In genomic region chr17:80320496-80320895, GRCh38 we compare ENCODE assay signal across 15 cellular contexts. TPM values are rescaled to one million over a fixed set of nuclear protein-coding genes. Genes with fewer than 3 reads are reported as not detected.
A peak's percentile ranks its signal among the peaks of the same experiment; 100 is the strongest.
DNase-seq lines count a peak whose midpoint lies in the region; ATAC-seq and TF ChIP-seq lines count a peak whose summit lies in the region.
"Had no signal": no experiment of that assay in that cellular context is flagged by ENCODE, and none has a peak within 500 bp of the region (broad histone marks: within the 10 kb centered on the region; RNA-seq: fewer than 3 reads in every experiment).

No MANE protein-coding gene starts in this region.

- POLR2A ChIA-PET in activated naive CD8-positive, alpha-beta T cell treated with anti-CD3 and anti-CD28 coated beads, Interleukin-2, amount 10 ng/mL, durations not matched to agents 7 days and 5 days (lab: Charles Lee): no interaction called here

- H3K9me3 ChIP-seq in smooth muscle cell (replicated peaks; ENCODE audit: low read depth): no peaks in the 10 kb centered on the region
- H3K9me3 ChIP-seq: BE2C, HAP-1 had no signal

- peaks cover 13% of the 10 kb centered on the region for H3K4me1 Mint-ChIP-seq in activated naive CD8-positive, alpha-beta T cell treated with anti-CD3 and anti-CD28 coated beads, Interleukin-2, amount 10 ng/mL, durations not matched to agents 7 days and 5 days
- peaks cover 3% of the 10 kb centered on the region for H3K4me1 Mint-ChIP-seq in activated naive CD8-positive, alpha-beta T cell treated with anti-CD3 and anti-CD28 coated beads for 36 hours
- peaks cover 2% of the 10 kb centered on the region for H3K4me1 Mint-ChIP-seq in memory B cell

- H3K27me3 ChIP-seq in smooth muscle cell (ENCODE audit: low read depth): no peaks in the 10 kb centered on the region
- H3K27me3 ChIP-seq: BE2C had no signal

- no peaks in the 10 kb centered on the region for H3K4me1 ChIP-seq in smooth muscle cell (ENCODE audit: low read depth)
- H3K4me1 ChIP-seq: BE2C, HAP-1 had no signal

- peaks cover 21% of the 10 kb centered on the region for H3K36me3 ChIP-seq in smooth muscle cell (ENCODE audit: low read depth)
- H3K36me3 ChIP-seq: BE2C had no signal

- DNase-seq in activated naive CD8-positive, alpha-beta T cell treated with anti-CD3 and anti-CD28 coated beads, Interleukin-2, amount 10 ng/mL, durations not matched to agents 7 days and 5 days: peak; percentile 5
- no peak for DNase-seq in activated naive CD8-positive, alpha-beta T cell treated with anti-CD3 and anti-CD28 coated beads for 36 hours
- DNase-seq in memory B cell (ENCODE audit: low spot score in 2 of 2) (no peak), smooth muscle cell (lab: John Stamatoyannopoulos, UW; ENCODE audit: unreplicated experiment) (no peak), DMS 273 treated with DMSO at 0.1 percent for 48 hours (lab: John Stamatoyannopoulos, UW) (no peak), HT-29 (ENCODE audit: low spot score) (no peak)
- DNase-seq: ACHN; BE2C; C1 segment of cervical spinal cord; CD4-positive, CD25-positive, alpha-beta regulatory T cell; CD8-positive, alpha-beta memory T cell; COR-L47; GM23248 had no signal

- 97% methylated on average over 15 of the region's 15 CpGs for WGBS in smooth muscle cell (ENCODE audit: low lambda C conversion rate)

- peak overlapping the region; percentile 31 for H3K27ac ChIP-seq in smooth muscle cell (ENCODE audit: low read depth)
- H3K27ac ChIP-seq: GM23248 had no signal

- H3K27me3 Mint-ChIP-seq in activated naive CD8-positive, alpha-beta T cell treated with anti-CD3 and anti-CD28 coated beads, Interleukin-2, amount 10 ng/mL, durations not matched to agents 7 days and 5 days: no peaks in the 10 kb centered on the region
- H3K27me3 Mint-ChIP-seq in activated naive CD8-positive, alpha-beta T cell treated with anti-CD3 and anti-CD28 coated beads for 36 hours: no peaks in the 10 kb centered on the region
- no peaks in the 10 kb centered on the region for H3K27me3 Mint-ChIP-seq in memory B cell
- H3K27me3 Mint-ChIP-seq: CD4-positive, CD25-positive, alpha-beta regulatory T cell; CD8-positive, alpha-beta memory T cell had no signal

- no peak overlapping the region for H3K9ac ChIP-seq in smooth muscle cell (ENCODE audit: low read depth)
- H3K9ac ChIP-seq: GM23248 had no signal

- no peak overlapping the region for H3K4me2 ChIP-seq in smooth muscle cell

- H2AFZ ChIP-seq in smooth muscle cell (ENCODE audit: low read depth): no peak overlapping the region
- H2AFZ ChIP-seq: GM23248 had no signal

- no peak for ATAC-seq in activated naive CD8-positive, alpha-beta T cell treated with anti-CD3 and anti-CD28 coated beads, Interleukin-2, amount 10 ng/mL, durations not matched to agents 7 days and 5 days (ENCODE audit: low read depth)
- ATAC-seq in memory B cell (ENCODE audit: low read depth): no peak
- no peak for ATAC-seq in GM21367 (IDR thresholded peaks at IDR 0.05; ENCODE audit: unreplicated experiment)

- H3K9me3 Mint-ChIP-seq in activated naive CD8-positive, alpha-beta T cell treated with anti-CD3 and anti-CD28 coated beads, Interleukin-2, amount 10 ng/mL, durations not matched to agents 7 days and 5 days: no peaks in the 10 kb centered on the region
- peaks cover 2% of the 10 kb centered on the region for H3K9me3 Mint-ChIP-seq in activated naive CD8-positive, alpha-beta T cell treated with anti-CD3 and anti-CD28 coated beads for 36 hours
- H3K9me3 Mint-ChIP-seq in memory B cell: no peaks in the 10 kb centered on the region

- no peak for TF ChIP-seq CTCF in smooth muscle cell (IDR thresholded peaks at IDR 0.05; ENCODE audit: borderline replicate concordance, insufficient read depth, poor library complexity, severe bottlenecking)

- H3K36me3 Mint-ChIP-seq in activated naive CD8-positive, alpha-beta T cell treated with anti-CD3 and anti-CD28 coated beads, Interleukin-2, amount 10 ng/mL, durations not matched to agents 7 days and 5 days: peaks cover 73% of the 10 kb centered on the region
- peaks cover 76% of the 10 kb centered on the region for H3K36me3 Mint-ChIP-seq in activated naive CD8-positive, alpha-beta T cell treated with anti-CD3 and anti-CD28 coated beads for 36 hours
- peaks cover 62% of the 10 kb centered on the region for H3K36me3 Mint-ChIP-seq in memory B cell

- H3K27ac Mint-ChIP-seq in activated naive CD8-positive, alpha-beta T cell treated with anti-CD3 and anti-CD28 coated beads, Interleukin-2, amount 10 ng/mL, durations not matched to agents 7 days and 5 days: no peak overlapping the region
- H3K27ac Mint-ChIP-seq in activated naive CD8-positive, alpha-beta T cell treated with anti-CD3 and anti-CD28 coated beads for 36 hours: no peak overlapping the region
- peak overlapping the region; percentile 55 for H3K27ac Mint-ChIP-seq in memory B cell
- H3K27ac Mint-ChIP-seq: CD4-positive, CD25-positive, alpha-beta regulatory T cell had no signal

- H3K4me3 ChIP-seq in smooth muscle cell: no peak overlapping the region
- H3K4me3 ChIP-seq: GM23248, HAP-1 had no signal

- no peaks in the 10 kb centered on the region for H3K79me2 ChIP-seq in smooth muscle cell (ENCODE audit: low read depth)

- no peaks in the 10 kb centered on the region for H3F3A ChIP-seq in smooth muscle cell (ENCODE audit: low read depth)

- no peak overlapping the region for H3K4me3 Mint-ChIP-seq in activated naive CD8-positive, alpha-beta T cell treated with anti-CD3 and anti-CD28 coated beads, Interleukin-2, amount 10 ng/mL, durations not matched to agents 7 days and 5 days
- no peak overlapping the region for H3K4me3 Mint-ChIP-seq in activated naive CD8-positive, alpha-beta T cell treated with anti-CD3 and anti-CD28 coated beads for 36 hours
- H3K4me3 Mint-ChIP-seq in memory B cell: no peak overlapping the region
- H3K4me3 Mint-ChIP-seq: CD4-positive, CD25-positive, alpha-beta regulatory T cell; CD8-positive, alpha-beta memory T cell had no signal

- H4K20me1 ChIP-seq in smooth muscle cell (ENCODE audit: low read depth): peaks cover 4% of the 10 kb centered on the region

RNA-seq across cellular contexts. Expression of gene RNF213, which starts 59.8 kb away (rescaled TPM):
- total RNA-seq in activated naive CD8-positive, alpha-beta T cell treated with anti-CD3 and anti-CD28 coated beads, Interleukin-2, amount 10 ng/mL, durations not matched to agents 7 days and 5 days: 100 to 1,000 TPM; 488 TPM
- 100 to 1,000 TPM; 109 TPM for total RNA-seq in activated naive CD8-positive, alpha-beta T cell treated with anti-CD3 and anti-CD28 coated beads for 36 hours
- 41.9 and 43.0 TPM in 2 replicates for total RNA-seq in smooth muscle cell
- polyA plus RNA-seq in smooth muscle cell: 12.8 and 21.4 TPM in 2 replicates
- total RNA-seq in HT-29 (2014; rRNA removed; shearing (Covaris generic)): 49.5 and 70.5 TPM in 2 replicates
